Comparison of ENCODE assay signal across 2 cellular contexts in the genomic region with DNA sequence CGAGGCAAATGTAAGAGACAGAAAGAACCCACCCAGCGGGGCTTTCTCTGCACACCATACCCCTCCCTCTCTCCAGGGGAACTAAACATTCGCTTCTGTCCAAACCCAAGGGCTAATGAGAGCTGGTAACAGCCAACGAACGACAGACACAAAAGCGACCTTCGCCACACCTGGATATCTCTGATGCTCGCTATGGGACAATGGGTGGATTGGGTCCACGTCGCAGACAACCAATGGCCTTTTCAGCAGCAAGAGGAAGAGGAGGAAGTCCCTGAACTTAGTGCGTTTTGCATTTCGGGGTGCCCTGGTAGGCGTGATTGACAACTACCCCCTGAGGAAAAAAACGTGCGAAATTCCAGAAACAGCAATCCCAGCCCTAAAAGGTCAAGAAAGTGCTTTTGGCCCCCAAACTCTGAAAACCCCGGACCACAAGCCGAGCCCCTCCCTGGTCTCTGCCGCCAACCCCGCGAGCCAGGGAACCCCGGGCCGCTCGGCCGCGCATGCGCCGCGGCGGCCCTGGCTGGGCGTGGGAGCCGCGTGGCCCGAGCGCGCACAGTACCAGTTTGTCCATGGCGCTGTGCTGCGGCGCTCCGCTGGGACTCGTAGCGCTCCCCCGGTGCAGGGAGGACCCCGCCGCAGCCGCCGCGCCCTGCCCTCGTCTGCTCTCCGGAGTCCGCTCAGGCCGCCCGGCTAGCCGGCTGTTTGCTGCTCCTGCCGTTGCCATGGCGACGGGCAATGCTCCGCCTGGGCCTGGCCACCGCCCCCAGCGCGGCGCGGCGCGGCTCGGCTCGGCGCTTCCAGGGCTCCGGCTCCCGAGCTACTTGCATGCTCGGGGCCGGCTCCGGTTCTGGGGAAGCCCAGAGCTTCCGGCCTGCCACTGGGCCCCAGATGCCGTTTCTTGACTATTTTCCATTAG.
A peak's percentile ranks its signal among the peaks of the same experiment; 100 is the strongest.
TF ChIP-seq lines count a peak whose summit lies in the region.

No MANE protein-coding gene starts in this region.

TF ChIP-seq in WTC11, 78 proteins besides CTCF, POLR2A, EP300 and RAD21:
- TF ChIP-seq ZBTB21 (CRISPR knock-in tag; IDR thresholded peaks at IDR 0.05; ENCODE audit: borderline replicate concordance) (0 out of 2 replicates have a peak, but pooled peaks have one; percentile 49), CBFB (CRISPR knock-in tag; IDR thresholded peaks at IDR 0.05; ENCODE audit: low read depth) (0 out of 2 replicates have a peak, but pooled peaks have one; percentile 52), ZNF232 (CRISPR knock-in tag; IDR thresholded peaks at IDR 0.05) (peak; percentile 72; the same call in 1 of the 2 replicates), SMAD3 (CRISPR knock-in tag; IDR thresholded peaks at IDR 0.05; ENCODE audit: borderline replicate concordance) (no peak), NR1H2 (CRISPR knock-in tag; IDR thresholded peaks at IDR 0.05) (no peak), FOXK1 (CRISPR knock-in tag; IDR thresholded peaks at IDR 0.05) (0 out of 2 replicates have a peak, but pooled peaks have one; percentile 54), GABPB1 (CRISPR knock-in tag; IDR thresholded peaks at IDR 0.05) (peak; percentile 62), TP53 (CRISPR knock-in tag; IDR thresholded peaks at IDR 0.05) (peak; percentile 32; the same call in 1 of the 2 replicates)
- TF ChIP-seq, protein P1, sequence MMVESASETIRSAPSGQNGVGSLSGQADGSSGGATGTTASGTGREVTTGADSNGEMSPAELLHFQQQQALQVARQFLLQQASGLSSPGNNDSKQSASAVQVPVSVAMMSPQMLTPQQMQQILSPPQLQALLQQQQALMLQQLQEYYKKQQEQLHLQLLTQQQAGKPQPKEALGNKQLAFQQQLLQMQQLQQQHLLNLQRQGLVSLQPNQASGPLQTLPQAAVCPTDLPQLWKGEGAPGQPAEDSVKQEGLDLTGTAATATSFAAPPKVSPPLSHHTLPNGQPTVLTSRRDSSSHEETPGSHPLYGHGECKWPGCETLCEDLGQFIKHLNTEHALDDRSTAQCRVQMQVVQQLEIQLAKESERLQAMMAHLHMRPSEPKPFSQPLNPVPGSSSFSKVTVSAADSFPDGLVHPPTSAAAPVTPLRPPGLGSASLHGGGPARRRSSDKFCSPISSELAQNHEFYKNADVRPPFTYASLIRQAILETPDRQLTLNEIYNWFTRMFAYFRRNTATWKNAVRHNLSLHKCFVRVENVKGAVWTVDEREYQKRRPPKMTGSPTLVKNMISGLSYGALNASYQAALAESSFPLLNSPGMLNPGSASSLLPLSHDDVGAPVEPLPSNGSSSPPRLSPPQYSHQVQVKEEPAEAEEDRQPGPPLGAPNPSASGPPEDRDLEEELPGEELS (CRISPR knock-in tag; IDR thresholded peaks at IDR 0.05) = peak; percentile 43; the same call in 1 of the 2 replicates
- TF ChIP-seq, protein P2, sequence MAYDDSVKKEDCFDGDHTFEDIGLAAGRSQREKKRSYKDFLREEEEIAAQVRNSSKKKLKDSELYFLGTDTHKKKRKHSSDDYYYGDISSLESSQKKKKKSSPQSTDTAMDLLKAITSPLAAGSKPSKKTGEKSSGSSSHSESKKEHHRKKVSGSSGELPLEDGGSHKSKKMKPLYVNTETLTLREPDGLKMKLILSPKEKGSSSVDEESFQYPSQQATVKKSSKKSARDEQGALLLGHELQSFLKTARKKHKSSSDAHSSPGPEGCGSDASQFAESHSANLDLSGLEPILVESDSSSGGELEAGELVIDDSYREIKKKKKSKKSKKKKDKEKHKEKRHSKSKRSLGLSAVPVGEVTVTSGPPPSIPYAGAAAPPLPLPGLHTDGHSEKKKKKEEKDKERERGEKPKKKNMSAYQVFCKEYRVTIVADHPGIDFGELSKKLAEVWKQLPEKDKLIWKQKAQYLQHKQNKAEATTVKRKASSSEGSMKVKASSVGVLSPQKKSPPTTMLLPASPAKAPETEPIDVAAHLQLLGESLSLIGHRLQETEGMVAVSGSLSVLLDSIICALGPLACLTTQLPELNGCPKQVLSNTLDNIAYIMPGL (CRISPR knock-in tag; IDR thresholded peaks at IDR 0.05) = peak; percentile 57; the same call in 1 of the 2 replicates
- TF ChIP-seq, protein P3, sequence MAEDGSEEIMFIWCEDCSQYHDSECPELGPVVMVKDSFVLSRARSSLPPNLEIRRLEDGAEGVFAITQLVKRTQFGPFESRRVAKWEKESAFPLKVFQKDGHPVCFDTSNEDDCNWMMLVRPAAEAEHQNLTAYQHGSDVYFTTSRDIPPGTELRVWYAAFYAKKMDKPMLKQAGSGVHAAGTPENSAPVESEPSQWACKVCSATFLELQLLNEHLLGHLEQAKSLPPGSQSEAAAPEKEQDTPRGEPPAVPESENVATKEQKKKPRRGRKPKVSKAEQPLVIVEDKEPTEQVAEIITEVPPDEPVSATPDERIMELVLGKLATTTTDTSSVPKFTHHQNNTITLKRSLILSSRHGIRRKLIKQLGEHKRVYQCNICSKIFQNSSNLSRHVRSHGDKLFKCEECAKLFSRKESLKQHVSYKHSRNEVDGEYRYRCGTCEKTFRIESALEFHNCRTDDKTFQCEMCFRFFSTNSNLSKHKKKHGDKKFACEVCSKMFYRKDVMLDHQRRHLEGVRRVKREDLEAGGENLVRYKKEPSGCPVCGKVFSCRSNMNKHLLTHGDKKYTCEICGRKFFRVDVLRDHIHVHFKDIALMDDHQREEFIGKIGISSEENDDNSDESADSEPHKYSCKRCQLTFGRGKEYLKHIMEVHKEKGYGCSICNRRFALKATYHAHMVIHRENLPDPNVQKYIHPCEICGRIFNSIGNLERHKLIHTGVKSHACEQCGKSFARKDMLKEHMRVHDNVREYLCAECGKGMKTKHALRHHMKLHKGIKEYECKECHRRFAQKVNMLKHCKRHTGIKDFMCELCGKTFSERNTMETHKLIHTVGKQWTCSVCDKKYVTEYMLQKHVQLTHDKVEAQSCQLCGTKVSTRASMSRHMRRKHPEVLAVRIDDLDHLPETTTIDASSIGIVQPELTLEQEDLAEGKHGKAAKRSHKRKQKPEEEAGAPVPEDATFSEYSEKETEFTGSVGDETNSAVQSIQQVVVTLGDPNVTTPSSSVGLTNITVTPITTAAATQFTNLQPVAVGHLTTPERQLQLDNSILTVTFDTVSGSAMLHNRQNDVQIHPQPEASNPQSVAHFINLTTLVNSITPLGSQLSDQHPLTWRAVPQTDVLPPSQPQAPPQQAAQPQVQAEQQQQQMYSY (CRISPR knock-in tag; IDR thresholded peaks at IDR 0.05) = peak; percentile 19; the same call in 1 of the 2 replicates
- TF ChIP-seq, protein P4, sequence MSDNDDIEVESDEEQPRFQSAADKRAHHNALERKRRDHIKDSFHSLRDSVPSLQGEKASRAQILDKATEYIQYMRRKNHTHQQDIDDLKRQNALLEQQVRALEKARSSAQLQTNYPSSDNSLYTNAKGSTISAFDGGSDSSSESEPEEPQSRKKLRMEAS (CRISPR knock-in tag; IDR thresholded peaks at IDR 0.05) = peak; percentile 65; the same call in 1 of the 2 replicates
- TF ChIP-seq, protein P5, sequence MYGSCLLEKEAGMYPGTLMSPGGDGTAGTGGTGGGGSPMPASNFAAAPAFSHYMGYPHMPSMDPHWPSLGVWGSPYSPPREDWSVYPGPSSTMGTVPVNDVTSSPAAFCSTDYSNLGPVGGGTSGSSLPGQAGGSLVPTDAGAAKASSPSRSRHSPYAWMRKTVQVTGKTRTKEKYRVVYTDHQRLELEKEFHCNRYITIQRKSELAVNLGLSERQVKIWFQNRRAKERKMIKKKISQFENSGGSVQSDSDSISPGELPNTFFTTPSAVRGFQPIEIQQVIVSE (CRISPR knock-in tag; IDR thresholded peaks at IDR 0.05; ENCODE audit: borderline replicate concordance) = no peak

TF ChIP-seq in H1, 55 proteins besides CTCF, POLR2A, EP300 and RAD21:
- TF ChIP-seq TBP (IDR thresholded peaks at IDR 0.05; ENCODE audit: low read depth, low read length) = peak; percentile 46; the same call in 1 of the 2 replicates
- TF ChIP-seq EZH2 (IDR thresholded peaks at IDR 0.05; ENCODE audit: low read depth, low read length, severe bottlenecking) = peak; percentile 15
- TF ChIP-seq SRF (IDR thresholded peaks at IDR 0.05; ENCODE audit: low read depth, low read length) = 0 out of 2 replicates have a peak, but pooled peaks have one; percentile 12
- TF ChIP-seq EGR1 (IDR thresholded peaks at IDR 0.05; ENCODE audit: borderline replicate concordance, low read depth, low read length) = 0 out of 2 replicates have a peak, but pooled peaks have one; percentile 22
- peak in 1 of 2 experiments; percentile 85; a peak in 2 of 4 replicates for TF ChIP-seq HDAC2 (IDR thresholded peaks at IDR 0.05; ENCODE audit: borderline replicate concordance in 1 of 2, low read depth in 2 of 2, low read length in 2 of 2)
- peak; percentile 85 for TF ChIP-seq ASH2L (IDR thresholded peaks at IDR 0.05; ENCODE audit: low read length)
- TF ChIP-seq NRF1 (IDR thresholded peaks at IDR 0.05; ENCODE audit: low read depth, low read length) = peak; percentile 82
- TF ChIP-seq GABPA (IDR thresholded peaks at IDR 0.05; ENCODE audit: borderline replicate concordance, insufficient read depth, low read length) = 0 out of 2 replicates have a peak, but pooled peaks have one; percentile 50
- peak; percentile 93 for TF ChIP-seq KDM4A (IDR thresholded peaks at IDR 0.05; ENCODE audit: low read depth, low read length, severe bottlenecking)
- peak; percentile 27 for TF ChIP-seq POLR2AphosphoS5 (IDR thresholded peaks at IDR 0.05; ENCODE audit: low read depth, low read length)
- peak; percentile 63 for TF ChIP-seq TAF1 (IDR thresholded peaks at IDR 0.05; ENCODE audit: low read depth, low read length)
- TF ChIP-seq PHF8 (conservative IDR thresholded peaks at IDR 0.05; ENCODE audit: low read depth, low read length) = peak; percentile 58; the same call in 1 of the 2 replicates
- peak; percentile 19 for TF ChIP-seq NANOG (IDR thresholded peaks at IDR 0.05; ENCODE audit: insufficient read depth, low read depth, low read length, poor library complexity, severe bottlenecking)
- no peak for TF ChIP-seq CBX8 (IDR thresholded peaks at IDR 0.05; ENCODE audit: borderline replicate concordance, low read depth, low read length)
- TF ChIP-seq, protein P6, sequence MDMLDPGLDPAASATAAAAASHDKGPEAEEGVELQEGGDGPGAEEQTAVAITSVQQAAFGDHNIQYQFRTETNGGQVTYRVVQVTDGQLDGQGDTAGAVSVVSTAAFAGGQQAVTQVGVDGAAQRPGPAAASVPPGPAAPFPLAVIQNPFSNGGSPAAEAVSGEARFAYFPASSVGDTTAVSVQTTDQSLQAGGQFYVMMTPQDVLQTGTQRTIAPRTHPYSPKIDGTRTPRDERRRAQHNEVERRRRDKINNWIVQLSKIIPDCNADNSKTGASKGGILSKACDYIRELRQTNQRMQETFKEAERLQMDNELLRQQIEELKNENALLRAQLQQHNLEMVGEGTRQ (IDR thresholded peaks at IDR 0.05; ENCODE audit: low read length) = no peak
- TF ChIP-seq KDM1A (IDR thresholded peaks at IDR 0.05; ENCODE audit: borderline replicate concordance, low read length) = 0 out of 2 replicates have a peak, but pooled peaks have one; percentile 10
- no peak for TF ChIP-seq SP4 (IDR thresholded peaks at IDR 0.05; ENCODE audit: low read length)
- TF ChIP-seq RFX5 (IDR thresholded peaks at IDR 0.05; ENCODE audit: borderline replicate concordance, low read depth, low read length) = no peak
- TF ChIP-seq RBBP5 (IDR thresholded peaks at IDR 0.05; ENCODE audit: borderline replicate concordance, low read depth, low read length) = peak; percentile 70; the same call in 1 of the 2 replicates
- no peak for TF ChIP-seq BCL11A (IDR thresholded peaks at IDR 0.05; ENCODE audit: low read depth in 2 of 2, low read length in 2 of 2)
- TF ChIP-seq, protein P4 (IDR thresholded peaks at IDR 0.05) = peak; percentile 63; the same call in 1 of the 2 replicates
- TF ChIP-seq, protein P7, sequence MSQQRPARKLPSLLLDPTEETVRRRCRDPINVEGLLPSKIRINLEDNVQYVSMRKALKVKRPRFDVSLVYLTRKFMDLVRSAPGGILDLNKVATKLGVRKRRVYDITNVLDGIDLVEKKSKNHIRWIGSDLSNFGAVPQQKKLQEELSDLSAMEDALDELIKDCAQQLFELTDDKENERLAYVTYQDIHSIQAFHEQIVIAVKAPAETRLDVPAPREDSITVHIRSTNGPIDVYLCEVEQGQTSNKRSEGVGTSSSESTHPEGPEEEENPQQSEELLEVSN (IDR thresholded peaks at IDR 0.05) = 0 out of 2 replicates have a peak, but pooled peaks have one; percentile 16
- TF ChIP-seq SIN3A (conservative IDR thresholded peaks at IDR 0.05 in 1 of 2, IDR thresholded peaks at IDR 0.05 in 1 of 2; ENCODE audit: low read depth in 1 of 2, low read length in 2 of 2) = peak; percentile 72 to 88; a peak in 1 of 4 replicates
- peak; percentile 35; the same call in 1 of the 2 replicates for TF ChIP-seq BACH1 (IDR thresholded peaks at IDR 0.05; ENCODE audit: low read length)
